ENCODE assay signal across 26 cellular contexts in genomic region chr10:131076341-131076740, GRCh38.
"Had no signal": no experiment of that assay in that cellular context is flagged by ENCODE, and none has a peak within 500 bp of the region (broad histone marks: within the 10 kb centered on the region; RNA-seq: fewer than 3 reads in every experiment).

No MANE protein-coding gene starts in this region.

- H3K4me3 ChIP-seq: colonic mucosa, esophagus muscularis mucosa, gastroesophageal sphincter, heart left ventricle, hepatocyte, ovary, skin epidermis, spleen, suprapubic skin, transverse colon, vagina had no signal

- H3K27ac ChIP-seq: colonic mucosa, esophagus muscularis mucosa, foreskin keratinocyte, gastroesophageal sphincter, heart left ventricle, hepatocyte, ovary, skin epidermis, spleen, suprapubic skin, transverse colon, vagina had no signal

- H3K9me3 ChIP-seq: colonic mucosa, esophagus muscularis mucosa, gastroesophageal sphincter, heart left ventricle, ovary, spleen, suprapubic skin, transverse colon, vagina had no signal

- H3K36me3 Mint-ChIP-seq: naive thymus-derived CD4-positive, alpha-beta T cell had no signal

- DNase-seq: colonic mucosa; effector CD8-positive, alpha-beta T cell; foreskin keratinocyte; heart left ventricle; left cardiac atrium; left ventricle myocardium superior; mesenchymal stem cell; midbrain; naive thymus-derived CD4-positive, alpha-beta T cell; occipital lobe; ovary; spleen; stimulated activated CD4-positive, alpha-beta T cell treated with anti-CD3 and anti-CD28 coated beads, Interleukin-4, amount 100 ng/mL, for 1 hour; stimulated activated CD8-positive, alpha-beta memory T cell treated with anti-CD3 and anti-CD28 coated beads, Interleukin-4, amount 100 ng/mL, for 48 hours; stimulated activated naive CD4-positive, alpha-beta T cell; stimulated activated naive CD8-positive, alpha-beta T cell treated with anti-CD3 and anti-CD28 coated beads, Interleukin-15, amount 100 ng/mL, for 72 hours; transverse colon had no signal

- H3K4me1 ChIP-seq: colonic mucosa, esophagus muscularis mucosa, foreskin keratinocyte, gastroesophageal sphincter, heart left ventricle, suprapubic skin, transverse colon had no signal

- H3K27me3 Mint-ChIP-seq: central memory CD8-positive, alpha-beta T cell; dendritic cell treated with granulocyte-macrophage colony-stimulating factor and Interleukin-4, amounts not matched to agents 40 ng/mL and 50 ng/mL, for 4 days; naive thymus-derived CD4-positive, alpha-beta T cell; stimulated activated naive CD8-positive, alpha-beta T cell treated with anti-CD3 and anti-CD28 coated beads, Interleukin-15, amount 100 ng/mL, for 72 hours had no signal

- H3K4me2 ChIP-seq: hepatocyte had no signal

- H3K27me3 ChIP-seq: colonic mucosa, foreskin keratinocyte, hepatocyte, ovary, spleen, suprapubic skin, transverse colon, vagina had no signal

- H3K9me3 Mint-ChIP-seq: central memory CD8-positive, alpha-beta T cell; dendritic cell treated with granulocyte-macrophage colony-stimulating factor and Interleukin-4, amounts not matched to agents 40 ng/mL and 50 ng/mL, for 4 days; nephron; stimulated activated naive CD8-positive, alpha-beta T cell treated with anti-CD3 and anti-CD28 coated beads, Interleukin-15, amount 100 ng/mL, for 72 hours had no signal

- H2AFZ ChIP-seq: hepatocyte had no signal

- H3K4me3 Mint-ChIP-seq: central memory CD8-positive, alpha-beta T cell; dendritic cell treated with granulocyte-macrophage colony-stimulating factor and Interleukin-4, amounts not matched to agents 40 ng/mL and 50 ng/mL, for 4 days; naive thymus-derived CD4-positive, alpha-beta T cell; nephron; stimulated activated naive CD8-positive, alpha-beta T cell treated with anti-CD3 and anti-CD28 coated beads, Interleukin-15, amount 100 ng/mL, for 72 hours had no signal

- H3K4me1 Mint-ChIP-seq: central memory CD8-positive, alpha-beta T cell had no signal

- H3K27ac Mint-ChIP-seq: dendritic cell treated with granulocyte-macrophage colony-stimulating factor and Interleukin-4, amounts not matched to agents 40 ng/mL and 50 ng/mL, for 4 days; naive thymus-derived CD4-positive, alpha-beta T cell; nephron; stimulated activated naive CD8-positive, alpha-beta T cell treated with anti-CD3 and anti-CD28 coated beads, Interleukin-15, amount 100 ng/mL, for 72 hours had no signal

- H3K36me3 ChIP-seq: colonic mucosa, esophagus muscularis mucosa, gastroesophageal sphincter, heart left ventricle, ovary, spleen, suprapubic skin, transverse colon, vagina had no signal

- ATAC-seq: foreskin keratinocyte; gastroesophageal sphincter; heart left ventricle; left cardiac atrium; left ventricle myocardium superior; naive thymus-derived CD4-positive, alpha-beta T cell; stimulated activated naive CD8-positive, alpha-beta T cell treated with anti-CD3 and anti-CD28 coated beads, Interleukin-15, amount 100 ng/mL, for 72 hours had no signal

- H3K79me2 ChIP-seq: hepatocyte had no signal
